ENCODE assay signal across 15 cellular contexts in the genomic region with DNA sequence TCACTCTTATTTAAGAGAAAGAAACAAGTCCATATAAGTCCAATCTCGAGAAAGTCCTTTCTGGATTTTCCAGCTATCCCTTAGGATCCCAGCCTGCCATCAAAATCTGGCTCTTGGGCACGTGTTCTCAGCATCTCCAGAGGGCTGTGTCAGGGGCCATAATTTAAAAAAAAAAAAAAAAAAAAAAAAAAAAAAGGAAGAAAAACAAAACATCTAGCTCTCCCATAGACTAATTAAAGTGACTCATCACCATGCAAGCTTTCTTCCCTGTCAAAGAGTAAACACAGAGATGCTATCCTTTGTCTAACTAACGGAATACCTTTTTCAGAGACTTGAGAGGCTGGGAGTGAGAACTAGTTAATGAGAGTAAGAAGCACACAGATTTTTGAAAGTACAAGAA.
"Had no signal": no experiment of that assay in that cellular context is flagged by ENCODE, and none has a peak within 500 bp of the region (broad histone marks: within the 10 kb centered on the region; RNA-seq: fewer than 3 reads in every experiment).

No MANE protein-coding gene starts in this region.

- ATAC-seq: left ventricle myocardium superior had no signal

- H3K9me3 ChIP-seq: thoracic aorta had no signal

- H2AFZ ChIP-seq: parathyroid adenoma had no signal

- H3K9me3 Mint-ChIP-seq: activated T-helper 1 cell treated with anti-CD3 and anti-CD28 coated beads, Interleukin-12 subunit alpha, Interleukin-12 subunit beta, Interleukin-2, Interleukin-4 antibody, amounts not matched to agents 30 ng/mL and 10 ng/mL and 1 ng/mL, durations not matched to agents 14 hours and 24 hours and 36 hours had no signal

- DNase-seq: activated CD4-positive, alpha-beta T cell treated with anti-CD3 and anti-CD28 coated beads for 4 hours; activated naive CD4-positive, alpha-beta T cell; central memory CD4-positive, alpha-beta T cell; effector CD8-positive, alpha-beta T cell; kidney; left ventricle myocardium superior; retina; stimulated activated CD4-positive, alpha-beta T cell treated with anti-CD3 and anti-CD28 coated beads, Interleukin-15, amount 100 ng/mL, for 24 hours; stimulated activated CD4-positive, alpha-beta T cell treated with anti-CD3 and anti-CD28 coated beads, Interleukin-4, amount 100 ng/mL, for 24 hours had no signal

- H3K4me3 Mint-ChIP-seq: activated T-helper 1 cell treated with anti-CD3 and anti-CD28 coated beads, Interleukin-12 subunit alpha, Interleukin-12 subunit beta, Interleukin-2, Interleukin-4 antibody, amounts not matched to agents 30 ng/mL and 10 ng/mL and 1 ng/mL, durations not matched to agents 14 hours and 24 hours and 36 hours; stimulated activated naive CD8-positive, alpha-beta T cell treated with anti-CD3 and anti-CD28 coated beads, Interleukin-15, Interleukin-2, amounts not matched to agents 100 ng/mL and 50 ng/mL, for 24 hours had no signal

- FAIRE-seq: kidney had no signal

- H3K36me3 ChIP-seq: thoracic aorta had no signal

- H3K9ac ChIP-seq: parathyroid adenoma had no signal

- H3K79me2 ChIP-seq: parathyroid adenoma had no signal

- H3K4me1 ChIP-seq: parathyroid adenoma had no signal

- H3K4me3 ChIP-seq: coronary artery, thoracic aorta had no signal

- H3K27ac ChIP-seq: coronary artery, epithelial cell of prostate, parathyroid adenoma, thoracic aorta had no signal

- H3K27ac Mint-ChIP-seq: activated T-helper 1 cell treated with anti-CD3 and anti-CD28 coated beads, Interleukin-12 subunit alpha, Interleukin-12 subunit beta, Interleukin-2, Interleukin-4 antibody, amounts not matched to agents 30 ng/mL and 10 ng/mL and 1 ng/mL, durations not matched to agents 14 hours and 24 hours and 36 hours; stimulated activated naive CD8-positive, alpha-beta T cell treated with anti-CD3 and anti-CD28 coated beads, Interleukin-15, Interleukin-2, amounts not matched to agents 100 ng/mL and 50 ng/mL, for 24 hours had no signal
